In the genomic region with DNA sequence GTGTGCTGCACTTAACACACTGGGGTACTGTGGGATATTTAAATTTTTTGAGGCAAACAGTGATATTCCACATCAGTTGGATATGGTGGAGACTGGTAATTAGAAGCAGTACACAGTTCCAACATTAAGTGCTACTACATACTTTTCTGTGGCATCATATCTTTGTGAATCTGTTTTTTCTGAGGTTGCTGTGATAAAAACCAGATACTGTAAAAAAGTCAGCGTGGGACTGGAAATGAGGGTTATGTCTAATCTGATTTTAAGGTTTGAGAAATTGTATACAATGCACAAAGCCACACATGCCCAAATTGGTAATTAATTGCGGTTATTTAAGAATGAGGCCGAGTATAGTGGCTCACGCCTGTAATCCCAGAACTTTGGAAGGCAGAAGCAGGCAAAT, we compare ENCODE assay signal across 12 cellular contexts.
"Had no signal": no experiment of that assay in that cellular context is flagged by ENCODE, and none has a peak within 500 bp of the region (broad histone marks: within the 10 kb centered on the region; RNA-seq: fewer than 3 reads in every experiment).

No MANE protein-coding gene starts in this region.

- H3K4me1 ChIP-seq: colonic mucosa, pancreas, testis had no signal

- H3K9me3 ChIP-seq: colonic mucosa, mucosa of descending colon, neutrophil, pancreas, right lobe of liver, testis, tibial artery had no signal

- DNase-seq: effector CD8-positive, alpha-beta T cell; right lobe of liver had no signal

- ATAC-seq: esophagus mucosa; natural killer cell treated with Interleukin-12 subunit alpha and Interleukin-12 subunit beta and Interleukin-15 and Interleukin-18, amount 100 ng/mL, for 72 hours had no signal

- H3K27me3 ChIP-seq: colonic mucosa, neutrophil, pancreas, right lobe of liver, testis, tibial artery had no signal

- H3K27ac ChIP-seq: colonic mucosa, epithelial cell of prostate, neutrophil, pancreas, right lobe of liver, testis, tibial artery had no signal

- H3K4me3 ChIP-seq: colonic mucosa, lung, mucosa of descending colon, pancreas, right lobe of liver, testis, tibial artery had no signal

- H3K36me3 ChIP-seq: colonic mucosa, neutrophil, pancreas, right lobe of liver, tibial artery had no signal
